ENCODE assay signal across 1 cellular context in the genomic region with DNA sequence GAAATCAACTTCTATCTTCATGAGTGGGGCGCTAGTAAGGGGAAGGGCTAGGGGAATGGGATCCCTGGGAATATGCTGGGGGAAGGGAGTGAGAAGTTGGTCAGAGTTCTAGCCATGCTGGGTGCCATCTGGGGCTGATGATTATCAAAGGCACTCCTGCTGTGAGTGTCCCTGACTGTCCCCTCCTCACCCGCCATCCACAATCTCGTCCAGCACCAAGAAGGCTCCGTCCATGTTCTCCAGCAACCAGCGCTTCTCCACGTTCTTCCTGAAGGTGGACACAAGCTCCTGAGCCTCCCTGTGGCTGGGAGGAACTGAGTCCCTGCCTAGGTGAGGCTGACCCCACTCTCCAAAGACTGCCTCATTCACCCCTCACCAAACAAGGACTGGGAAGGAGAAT.
TF ChIP-seq lines count a peak whose summit lies in the region.

No MANE protein-coding gene starts in this region.

TF ChIP-seq in K562, 482 proteins besides CTCF, POLR2A, EP300 and RAD21:
- TF ChIP-seq TFAM (CRISPR knock-in tag; conservative IDR thresholded peaks at IDR 0.05) (no peak), SMARCA4 (IDR thresholded peaks at IDR 0.05) (no peak), DEAF1 (CRISPR knock-in tag; IDR thresholded peaks at IDR 0.05) (no peak), STAG1 (CRISPR knock-in tag; IDR thresholded peaks at IDR 0.05; ENCODE audit: borderline replicate concordance) (no peak), MTA2 (IDR thresholded peaks at IDR 0.05; ENCODE audit: low read depth) (no peak), SIRT6 (IDR thresholded peaks at IDR 0.05; ENCODE audit: low read depth, low read length) (no peak), KAT7 (CRISPR knock-in tag; IDR thresholded peaks at IDR 0.05; ENCODE audit: borderline replicate concordance) (no peak), SMARCB1 (IDR thresholded peaks at IDR 0.05; ENCODE audit: insufficient read length, low read depth) (no peak)
